9 cellular contexts compared by ENCODE assay signal in the genomic region with DNA sequence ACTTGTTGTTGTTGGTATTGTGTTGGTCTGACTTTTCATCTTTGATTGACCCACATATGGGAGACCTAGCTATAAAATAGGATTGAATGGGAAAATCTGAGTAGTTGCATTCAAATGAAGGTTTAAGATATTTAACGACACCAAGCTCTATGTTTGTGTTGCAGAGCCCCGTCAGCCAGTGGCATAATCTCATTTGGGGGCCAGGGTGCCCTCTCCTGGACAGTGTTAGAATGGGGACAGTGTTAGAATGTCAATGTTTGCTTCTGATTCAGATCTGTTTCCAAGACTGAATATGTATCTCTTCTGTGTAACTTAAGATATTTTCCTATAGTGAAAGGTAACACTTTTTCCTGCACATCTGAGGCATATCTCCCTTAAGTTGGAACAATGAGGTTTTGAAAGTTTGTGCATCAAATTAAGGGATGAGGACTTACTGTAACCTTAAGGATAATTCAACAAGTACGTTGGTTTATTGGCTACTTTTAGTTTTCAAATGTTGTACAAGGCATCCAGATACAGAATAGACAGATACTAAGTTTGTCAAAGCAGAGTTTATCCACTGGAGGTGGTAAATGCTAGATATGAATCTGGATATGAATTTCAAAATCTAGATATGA. TPM values are rescaled to one million over a fixed set of nuclear protein-coding genes. Genes with fewer than 3 reads are reported as not detected.
DNase-seq lines count a peak whose midpoint lies in the region; ATAC-seq and TF ChIP-seq lines count a peak whose summit lies in the region.
"Had no signal": no experiment of that assay in that cellular context is flagged by ENCODE, and none has a peak within 500 bp of the region (broad histone marks: within the 10 kb centered on the region; RNA-seq: fewer than 3 reads in every experiment).

No MANE protein-coding gene starts in this region.

- no peaks in the 10 kb centered on the region for H3K36me3 Mint-ChIP-seq in CD8-positive, alpha-beta T cell

- CTCF ChIA-PET in CD8-positive, alpha-beta T cell (lab: Charles Lee), result interaction anchor here (0.6 to 8.1 kb wide), 12 partner anchors 10 to 362 kb away, joined by 3 to 68 read pairs (median 4); no protein-coding TSS in a partner anchor

- no peaks in the 10 kb centered on the region for H3K9me2 ChIP-seq in Loucy (replicated peaks; ENCODE audit: low read depth, low read length)

- no peak overlapping the region for H3K4me3 ChIP-seq in CD8-positive, alpha-beta T cell (ENCODE audit: low read depth, low read length)
- H3K4me3 ChIP-seq in Loucy (ENCODE audit: low read length, poor library complexity, severe bottlenecking) (no peak overlapping the region), lower leg skin (ENCODE audit: low read depth, poor library complexity, severe bottlenecking) (no peak overlapping the region)

- no peak overlapping the region for H3K27ac Mint-ChIP-seq in CD8-positive, alpha-beta T cell
- H3K27ac Mint-ChIP-seq: T-helper 1 cell treated with Interleukin-12 subunit alpha and Interleukin-12 subunit beta and Interleukin-4 antibody, amounts not matched to agents 30 μg/mL and 1 μg/mL, for 36 hours had no signal

- no peak for ATAC-seq in CD8-positive, alpha-beta T cell
- peak; percentile 73 for ATAC-seq in GM19372 (IDR thresholded peaks at IDR 0.05; ENCODE audit: low read depth, unreplicated experiment)
- no peak for ATAC-seq in GM21423 (IDR thresholded peaks at IDR 0.05; ENCODE audit: unreplicated experiment)

- no peaks in the 10 kb centered on the region for H3K79me2 ChIP-seq in Loucy (ENCODE audit: insufficient read depth, low read length)

- no peaks in the 10 kb centered on the region for H3K4me1 ChIP-seq in CD8-positive, alpha-beta T cell (ENCODE audit: insufficient read depth, low read length)
- H3K4me1 ChIP-seq in Loucy (ENCODE audit: insufficient read depth, low read length, poor library complexity, severe bottlenecking), result no peaks in the 10 kb centered on the region

- H2AFZ ChIP-seq in Loucy (ENCODE audit: low read length), result no peak overlapping the region

- TF ChIP-seq POLR2A in lower leg skin (IDR thresholded peaks at IDR 0.05), result no peak

- POLR2A ChIA-PET in CD8-positive, alpha-beta T cell (lab: Charles Lee), result interaction anchor here (0.6 to 1.0 kb wide), 2 partner anchors 309 to 352 kb away, joined by 3 read pairs; no protein-coding TSS in a partner anchor

- no peak overlapping the region for H3K9ac ChIP-seq in Loucy (ENCODE audit: low read depth, low read length, poor library complexity, severe bottlenecking)

- H3K4me3 Mint-ChIP-seq in CD8-positive, alpha-beta T cell, result no peak overlapping the region
- H3K4me3 Mint-ChIP-seq: T-helper 1 cell treated with Interleukin-12 subunit alpha and Interleukin-12 subunit beta and Interleukin-4 antibody, amounts not matched to agents 30 μg/mL and 1 μg/mL, for 36 hours had no signal

- no peaks in the 10 kb centered on the region for H3K36me3 ChIP-seq in CD8-positive, alpha-beta T cell (ENCODE audit: insufficient read depth, low read length)
- H3K36me3 ChIP-seq in Loucy (ENCODE audit: insufficient read depth, low read length), result no peaks in the 10 kb centered on the region

- peak; percentile 2 to 59 (median 34) for DNase-seq in CD8-positive, alpha-beta T cell
- peak; percentile 28 to 47 for DNase-seq in activated CD4-positive, alpha-beta T cell treated with anti-CD3 and anti-CD28 coated beads for 24 hours (ENCODE audit: low read depth in 2 of 2)
- DNase-seq in dedifferentiated amniotic fluid mesenchymal stem cell (ENCODE audit: extremely low spot score) (peak; percentile 29), lower leg skin (ENCODE audit: low spot score in 2 of 2) (peak; percentile 34 to 88)
- DNase-seq in stimulated activated CD8-positive, alpha-beta memory T cell treated with anti-CD3 and anti-CD28 coated beads, Interleukin-2, amount 100 ng/mL, for 48 hours (ENCODE audit: low read depth in 2 of 2), result peak; percentile 15

- no peak overlapping the region for H3K27ac ChIP-seq in CD8-positive, alpha-beta T cell (ENCODE audit: low read depth, low read length)

- no peaks in the 10 kb centered on the region for H4K20me1 ChIP-seq in Loucy (ENCODE audit: insufficient read depth, low read length, poor library complexity, severe bottlenecking)

- intact Hi-C loops in CD8-positive, alpha-beta T cell (cut with DNase I, micrococcal nuclease), result loop anchor here (1.0 kb wide), 1 partner anchor 352 kb away; no protein-coding TSS in a partner anchor
- intact Hi-C loops in lower leg skin (cut with DNase I; ENCODE audit: low total_unique reads), result loop anchor here (5.0 kb wide), 1 partner anchor 352 kb away; no protein-coding TSS in a partner anchor

- H3K27me3 ChIP-seq in CD8-positive, alpha-beta T cell (ENCODE audit: insufficient read depth, low read length), result no peaks in the 10 kb centered on the region
- H3K27me3 ChIP-seq in Loucy (ENCODE audit: insufficient read depth, low read length, poor library complexity, severe bottlenecking), result no peaks in the 10 kb centered on the region

- no peaks in the 10 kb centered on the region for H3K9me3 ChIP-seq in CD8-positive, alpha-beta T cell (ENCODE audit: low read length)
- H3K9me3 ChIP-seq in Loucy (ENCODE audit: insufficient read depth, low read depth, low read length), result no peaks in the 10 kb centered on the region

- 17 to 26% methylated on average over 3 of the region's 3 CpGs for WGBS in lower leg skin, 2 donors

- H3K4me2 ChIP-seq in Loucy (ENCODE audit: low read depth, low read length, poor library complexity, severe bottlenecking), result no peak overlapping the region

- no peaks in the 10 kb centered on the region for H3K9me3 Mint-ChIP-seq in CD8-positive, alpha-beta T cell
- H3K9me3 Mint-ChIP-seq: T-helper 1 cell treated with Interleukin-12 subunit alpha and Interleukin-12 subunit beta and Interleukin-4 antibody, amounts not matched to agents 30 μg/mL and 1 μg/mL, for 36 hours had no signal

- H3F3A ChIP-seq in Loucy (ENCODE audit: low read depth), result no peaks in the 10 kb centered on the region

- TF ChIP-seq CTCF in CD8-positive, alpha-beta T cell (IDR thresholded peaks at IDR 0.05), result peak; percentile 54
- peak; percentile 98 for TF ChIP-seq CTCF in Loucy (conservative IDR thresholded peaks at IDR 0.05; ENCODE audit: low read length)
- TF ChIP-seq CTCF in lower leg skin (IDR thresholded peaks at IDR 0.05), result no peak

- H3K4me1 Mint-ChIP-seq in CD8-positive, alpha-beta T cell (ENCODE audit: low read depth), result no peaks in the 10 kb centered on the region

- H3K27me3 Mint-ChIP-seq in CD8-positive, alpha-beta T cell (ENCODE audit: low read depth), result peaks cover 4% of the 10 kb centered on the region

RNA-seq across cellular contexts. Expression of gene OR52M1, which starts 5.3 kb away (rescaled TPM):
- total RNA-seq in CD8-positive, alpha-beta T cell, result not detected
- total RNA-seq in lower leg skin, result not detected

RNA-seq across cellular contexts. Expression of gene OR52I2, which starts 41.8 kb away (rescaled TPM):
- not detected for total RNA-seq in CD8-positive, alpha-beta T cell
- not detected for total RNA-seq in lower leg skin

RNA-seq across cellular contexts. Expression of gene OR52I1, which starts 54.1 kb away (rescaled TPM):
- total RNA-seq in CD8-positive, alpha-beta T cell, result not detected
- total RNA-seq in lower leg skin, result not detected

RNA-seq across cellular contexts. Expression of gene OR52K1, which starts 57.3 kb away (rescaled TPM):
- total RNA-seq in CD8-positive, alpha-beta T cell, result not detected
- total RNA-seq in lower leg skin, result not detected

Comparison
In these comparisons a context has a peak if more than half of its experiments do, and no peak if none do; other contexts are left out.
1. CTCF ChIP-seq: peak in CD8-positive, alpha-beta T cell (single experiment) and Loucy (single experiment); none in lower leg skin (0 of 3).
2. Peak in every context shown above with its lines, with median percentiles within 50 percentile points of each other: DNase-seq.